Comparison of ENCODE assay signal across 9 cellular contexts in the genomic region with DNA sequence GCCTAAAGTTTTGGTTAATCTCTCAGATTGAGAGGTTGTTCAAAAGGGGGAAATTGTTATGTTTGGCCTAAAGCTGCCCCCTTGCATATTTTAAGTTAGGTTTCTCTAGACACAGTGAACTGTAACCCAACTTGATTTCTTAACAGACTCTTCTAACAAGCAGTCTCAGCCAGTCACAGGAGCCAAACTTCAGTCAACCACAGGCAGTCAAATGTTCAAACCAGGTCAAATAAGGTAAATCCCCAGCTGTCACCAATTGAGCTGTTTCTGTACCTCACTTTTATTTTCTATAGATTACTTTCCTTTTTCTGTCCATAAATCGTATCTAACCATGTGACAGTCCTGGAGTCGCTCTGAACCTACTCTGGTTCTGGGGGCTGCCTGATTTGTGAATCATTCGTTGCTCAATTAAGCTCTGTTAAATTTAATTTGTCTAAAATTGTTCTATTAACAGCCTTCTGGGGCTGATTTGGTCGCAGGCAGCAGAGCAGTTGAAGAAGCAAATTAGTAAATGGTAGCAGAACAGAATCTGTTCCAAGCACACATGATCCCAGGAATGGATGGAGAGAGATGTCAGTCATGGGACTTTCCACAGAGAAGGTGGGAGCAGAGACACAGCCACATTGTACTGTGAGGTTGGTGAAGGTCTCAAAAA. TPM values are rescaled to one million over a fixed set of nuclear protein-coding genes. Genes with fewer than 3 reads are reported as not detected.
DNase-seq lines count a peak whose midpoint lies in the region; ATAC-seq and TF ChIP-seq lines count a peak whose summit lies in the region.
"Had no signal": no experiment of that assay in that cellular context is flagged by ENCODE, and none has a peak within 500 bp of the region (broad histone marks: within the 10 kb centered on the region; RNA-seq: fewer than 3 reads in every experiment).

No MANE protein-coding gene starts in this region.

- peak overlapping the region in 2 of 3 donors; percentile 55 to 70 for H3K27ac Mint-ChIP-seq in CD4-positive, CD25-positive, alpha-beta regulatory T cell

- no peak overlapping the region for H3K4me3 ChIP-seq in CD4-positive, CD25-positive, alpha-beta regulatory T cell (ENCODE audit: low read depth, low read length)
- H3K4me3 ChIP-seq in heart left ventricle: no peak overlapping the region

- H3K4me1 Mint-ChIP-seq in CD4-positive, CD25-positive, alpha-beta regulatory T cell: peaks cover 15 to 24% (median 18%) of the 10 kb centered on the region in 4 donors

- no peaks in the 10 kb centered on the region for H3K4me1 ChIP-seq in CD4-positive, CD25-positive, alpha-beta regulatory T cell (ENCODE audit: control insufficient read depth, insufficient read depth, low read length, poor library complexity, severe bottlenecking)
- H3K4me1 ChIP-seq in heart left ventricle: no peaks in the 10 kb centered on the region

- peaks cover 22% of the 10 kb centered on the region for H3K27me3 Mint-ChIP-seq in CD4-positive, CD25-positive, alpha-beta regulatory T cell

- peak in 1 of 2 donors; percentile 28 for ATAC-seq in CD4-positive, CD25-positive, alpha-beta regulatory T cell (ENCODE audit: low read depth in 2 of 2)
- ATAC-seq in GM19023 (IDR thresholded peaks at IDR 0.05; ENCODE audit: unreplicated experiment) (peak; percentile 93), HG02938 (IDR thresholded peaks at IDR 0.05; ENCODE audit: unreplicated experiment) (peak; percentile 85), heart left ventricle (no peak), HG02623 (IDR thresholded peaks at IDR 0.05; ENCODE audit: unreplicated experiment) (no peak)

- H3K36me3 Mint-ChIP-seq in CD4-positive, CD25-positive, alpha-beta regulatory T cell: no peaks in the 10 kb centered on the region

- DNase-seq in CD4-positive, CD25-positive, alpha-beta regulatory T cell: peak in 1 of 3 donors; percentile 50
- DNase-seq in heart left ventricle (no peak), DMS53 (lab: John Stamatoyannopoulos, UW) (no peak), germinal center (ENCODE audit: low spot score) (no peak)
- DNase-seq: activated effector memory CD4-positive, alpha-beta T cell treated with anti-CD3 and anti-CD28 coated beads, Interleukin-2, amount 50 U/mL, for 16 hours had no signal

- WGBS in heart left ventricle, 4 donors: 86 to 89% (median 88%) methylated on average over 4 of the region's 4 CpGs

- no peaks in the 10 kb centered on the region for H3K9me3 ChIP-seq in CD4-positive, CD25-positive, alpha-beta regulatory T cell (ENCODE audit: control insufficient read depth in 2 of 2, low read length in 2 of 2)
- H3K9me3 ChIP-seq in heart left ventricle: no peaks in the 10 kb centered on the region

- TF ChIP-seq CTCF in VCaP (conservative IDR thresholded peaks at IDR 0.05) (no peak), heart left ventricle (IDR thresholded peaks at IDR 0.05) (no peak)

- H3K27me3 ChIP-seq in CD4-positive, CD25-positive, alpha-beta regulatory T cell (ENCODE audit: control insufficient read depth, insufficient read depth, low read length): no peaks in the 10 kb centered on the region
- H3K27me3 ChIP-seq in heart left ventricle: no peaks in the 10 kb centered on the region

- peak overlapping the region in 1 of 4 donors; percentile 4 for H3K4me3 Mint-ChIP-seq in CD4-positive, CD25-positive, alpha-beta regulatory T cell

- intact Hi-C loops in heart left ventricle (cut with DNase I): no loop called here

- no peaks in the 10 kb centered on the region for H3K9me3 Mint-ChIP-seq in CD4-positive, CD25-positive, alpha-beta regulatory T cell

- H3K36me3 ChIP-seq in CD4-positive, CD25-positive, alpha-beta regulatory T cell (ENCODE audit: control insufficient read depth, insufficient read depth, low read length): no peaks in the 10 kb centered on the region
- H3K36me3 ChIP-seq in heart left ventricle: no peaks in the 10 kb centered on the region

- TF ChIP-seq POLR2A in heart left ventricle (IDR thresholded peaks at IDR 0.05): no peak

- H3K27ac ChIP-seq in CD4-positive, CD25-positive, alpha-beta regulatory T cell (ENCODE audit: insufficient read depth, low read length, poor library complexity, severe bottlenecking): no peak overlapping the region
- H3K27ac ChIP-seq in VCaP: peak overlapping the region; percentile 2; the same call in 1 of the 2 replicates
- no peak overlapping the region for H3K27ac ChIP-seq in heart left ventricle

RNA-seq across cellular contexts. Expression of a gene that starts 16.4 kb away (rescaled TPM):
- total RNA-seq in CD4-positive, CD25-positive, alpha-beta regulatory T cell: 21.3 TPM
- 10 to 100 TPM; 71.7 to 99.3 (median 79.1) TPM for polyA plus RNA-seq in CD4-positive, CD25-positive, alpha-beta regulatory T cell
- 100 to 1,000 TPM in 6 of 9 donors, 10 to 100 TPM in 3; 76.6 to 144 (median 110) TPM for total RNA-seq in heart left ventricle
- 100 to 1,000 TPM in 1 of 2 donors, 10 to 100 TPM in 1; 61.5 to 156 TPM for polyA plus RNA-seq in heart left ventricle

Comparison
In these comparisons a context has a peak if more than half of its experiments do, and no peak if none do; other contexts are left out.
1. ATAC-seq: peak in GM19023 (single experiment) and HG02938 (single experiment); none in heart left ventricle (0 of 4) and HG02623 (single experiment).